ENCODE assay signal across 8 cellular contexts in genomic region chr3:101695779-101696372, GRCh38.
A peak's percentile ranks its signal among the peaks of the same experiment; 100 is the strongest.
DNase-seq lines count a peak whose midpoint lies in the region; ATAC-seq and TF ChIP-seq lines count a peak whose summit lies in the region.

No MANE protein-coding gene starts in this region.

- POLR2A ChIA-PET in HEK293T (lab: Yijun Ruan, JAX) = interaction anchor here (0.7 kb wide), 1 partner anchor 28 kb away, joined by 3 read pairs; the partner anchor contains the start of gene CEP97

- no peaks in the 10 kb centered on the region for H3K36me3 Mint-ChIP-seq in memory B cell
- peaks cover 3 to 5% of the 10 kb centered on the region in 2 donors for H3K36me3 Mint-ChIP-seq in stimulated activated naive B cell treated with anti-CD40 and anti-IgM and Interleukin-4, amounts not matched to agents 10 μg/mL and 1 μg/mL and 100 μg/mL, for 72 hours

- H3K27me3 Mint-ChIP-seq in memory B cell = no peaks in the 10 kb centered on the region
- H3K27me3 Mint-ChIP-seq in stimulated activated naive B cell treated with anti-CD40 and anti-IgM and Interleukin-4, amounts not matched to agents 10 μg/mL and 1 μg/mL and 100 μg/mL, for 72 hours = no peaks in the 10 kb centered on the region

- ATAC-seq in memory B cell (ENCODE audit: low read depth) = no peak
- ATAC-seq in stimulated activated naive B cell treated with anti-CD40 and anti-IgM and Interleukin-4, amounts not matched to agents 10 μg/mL and 1 μg/mL and 100 μg/mL, for 72 hours (replicated peaks) = no peak

- no peak overlapping the region for H3K27ac Mint-ChIP-seq in memory B cell
- no peak overlapping the region for H3K27ac Mint-ChIP-seq in stimulated activated naive B cell treated with anti-CD40 and anti-IgM and Interleukin-4, amounts not matched to agents 10 μg/mL and 1 μg/mL and 100 μg/mL, for 72 hours

- in situ Hi-C loops in brain microvascular endothelial cell (cut with HindIII; ENCODE audit: low pct_ligation_motif_present, low sequenced_read_pairs) = no loop called here

- H3K27ac ChIP-seq in brain microvascular endothelial cell = no peak overlapping the region

- H3K9me3 Mint-ChIP-seq in memory B cell = no peaks in the 10 kb centered on the region
- H3K9me3 Mint-ChIP-seq in stimulated activated naive B cell treated with anti-CD40 and anti-IgM and Interleukin-4, amounts not matched to agents 10 μg/mL and 1 μg/mL and 100 μg/mL, for 72 hours = no peaks in the 10 kb centered on the region

- no peak overlapping the region for H3K4me3 ChIP-seq in brain microvascular endothelial cell (ENCODE audit: low read depth, low read length)

- CTCF ChIA-PET in HEK293T (lab: Yijun Ruan, JAX) = interaction anchor here (0.7 kb wide), 2 partner anchors 11 to 1240 kb away, joined by 3 read pairs; no protein-coding TSS in a partner anchor

- DNase-seq in Ammon's horn (ENCODE audit: low spot score) = peak; percentile 65
- peak; percentile 15 for DNase-seq in HEK293T (ENCODE audit: extremely low spot score)
- peak; percentile 70 for DNase-seq in brain microvascular endothelial cell
- DNase-seq in memory B cell (ENCODE audit: low spot score in 2 of 2) = peak; percentile 52 to 63
- no peak for DNase-seq in stimulated activated naive B cell treated with anti-CD40 and anti-IgM and Interleukin-4, amounts not matched to agents 10 μg/mL and 1 μg/mL and 100 μg/mL, for 72 hours
- DNase-seq in NCI-H2171 (lab: John Stamatoyannopoulos, UW) = no peak
- DNase-seq in HUDEP-2 (lab: John Stamatoyannopoulos, UW; ENCODE audit: unreplicated experiment in 76 of 76) = no peak
- DNase-seq in stimulated activated naive CD4-positive, alpha-beta T cell treated with Interleukin-2 at 50 U/mL for 16 hours (lab: John Stamatoyannopoulos, UW) = no peak

- H3K27me3 ChIP-seq in brain microvascular endothelial cell (replicated peaks) = no peaks in the 10 kb centered on the region

- H3K4me1 Mint-ChIP-seq in memory B cell = peaks cover 7% of the 10 kb centered on the region
- H3K4me1 Mint-ChIP-seq in stimulated activated naive B cell treated with anti-CD40 and anti-IgM and Interleukin-4, amounts not matched to agents 10 μg/mL and 1 μg/mL and 100 μg/mL, for 72 hours = peaks cover 6% of the 10 kb centered on the region in 2 donors

- H3K4me3 Mint-ChIP-seq in memory B cell = no peak overlapping the region
- H3K4me3 Mint-ChIP-seq in stimulated activated naive B cell treated with anti-CD40 and anti-IgM and Interleukin-4, amounts not matched to agents 10 μg/mL and 1 μg/mL and 100 μg/mL, for 72 hours = no peak overlapping the region

- peak; percentile 64 for TF ChIP-seq CTCF in brain microvascular endothelial cell (IDR thresholded peaks at IDR 0.05; ENCODE audit: low read depth, low read length, missing control alignments)

- H3K36me3 ChIP-seq in brain microvascular endothelial cell (replicated peaks) = no peaks in the 10 kb centered on the region

TF ChIP-seq in HEK293T, 16 proteins besides CTCF, POLR2A, EP300 and RAD21:
- TF ChIP-seq FOXM1 (IDR thresholded peaks at IDR 0.05; ENCODE audit: borderline replicate concordance) (no peak), TARDBP (IDR thresholded peaks at IDR 0.05) (no peak), ELF4 (IDR thresholded peaks at IDR 0.05) (no peak), NFRKB (IDR thresholded peaks at IDR 0.05) (no peak), LEF1 (IDR thresholded peaks at IDR 0.05; ENCODE audit: borderline replicate concordance) (no peak), FOXK2 (IDR thresholded peaks at IDR 0.05) (no peak), ZNF384 (IDR thresholded peaks at IDR 0.05) (no peak), BHLHE40 (IDR thresholded peaks at IDR 0.05; ENCODE audit: borderline replicate concordance) (no peak), ARNT (IDR thresholded peaks at IDR 0.05) (no peak), SP1 (IDR thresholded peaks at IDR 0.05) (no peak), HDGF (IDR thresholded peaks at IDR 0.05; ENCODE audit: borderline replicate concordance) (no peak)
- TF ChIP-seq, protein P1, sequence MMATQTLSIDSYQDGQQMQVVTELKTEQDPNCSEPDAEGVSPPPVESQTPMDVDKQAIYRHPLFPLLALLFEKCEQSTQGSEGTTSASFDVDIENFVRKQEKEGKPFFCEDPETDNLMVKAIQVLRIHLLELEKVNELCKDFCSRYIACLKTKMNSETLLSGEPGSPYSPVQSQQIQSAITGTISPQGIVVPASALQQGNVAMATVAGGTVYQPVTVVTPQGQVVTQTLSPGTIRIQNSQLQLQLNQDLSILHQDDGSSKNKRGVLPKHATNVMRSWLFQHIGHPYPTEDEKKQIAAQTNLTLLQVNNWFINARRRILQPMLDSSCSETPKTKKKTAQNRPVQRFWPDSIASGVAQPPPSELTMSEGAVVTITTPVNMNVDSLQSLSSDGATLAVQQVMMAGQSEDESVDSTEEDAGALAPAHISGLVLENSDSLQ (IDR thresholded peaks at IDR 0.05) = no peak

Comparison
In these comparisons a context has a peak if more than half of its experiments do, and no peak if none do; other contexts are left out.
1. DNase-seq: peak in Ammon's horn (single experiment), HEK293T (single experiment), brain microvascular endothelial cell (single experiment) and memory B cell (2 of 2); none in stimulated activated naive B cell treated with anti-CD40 and anti-IgM and Interleukin-4, amounts not matched to agents 10 μg/mL and 1 μg/mL and 100 μg/mL, for 72 hours (single experiment), NCI-H2171 (single experiment), HUDEP-2 (0 of 76) and stimulated activated naive CD4-positive, alpha-beta T cell treated with Interleukin-2 at 50 U/mL for 16 hours (single experiment).